In genomic region chr10:75236178-75236825, GRCh38 we compare ENCODE assay signal across 8 cellular contexts. TPM values are rescaled to one million over a fixed set of nuclear protein-coding genes. Genes with fewer than 3 reads are reported as not detected.
DNase-seq lines count a peak whose midpoint lies in the region; ATAC-seq and TF ChIP-seq lines count a peak whose summit lies in the region.

No MANE protein-coding gene starts in this region.

- H3K4me3 ChIP-seq in SJCRH30 (peak overlapping the region; percentile 69), gastroesophageal sphincter (peak overlapping the region in 1 of 2 donors; percentile 89), subcutaneous abdominal adipose tissue (ENCODE audit: low read depth in 1 of 5, low read length in 5 of 5) (peak overlapping the region in 2 of 5 donors; percentile 77 to 80)

- TF ChIP-seq CTCF in gastroesophageal sphincter (IDR thresholded peaks at IDR 0.05) (no peak), omental fat pad (IDR thresholded peaks at IDR 0.05) (no peak)

- TF ChIP-seq EP300 in gastroesophageal sphincter (IDR thresholded peaks at IDR 0.05): no peak

- POLR2A ChIA-PET in activated CD4-positive, alpha-beta T cell treated with anti-CD3 and anti-CD28 coated beads for 36 hours (lab: Charles Lee): interaction anchor here (0.5 to 3.9 kb wide), 4 partner anchors 19 to 337 kb away, joined by 3 to 28 read pairs (median 4); partner anchors contain the start of gene VDAC2

- no peaks in the 10 kb centered on the region for H3K9me3 Mint-ChIP-seq in activated CD4-positive, alpha-beta T cell treated with anti-CD3 and anti-CD28 coated beads for 36 hours (ENCODE audit: low read depth)

- H3K36me3 ChIP-seq in SJCRH30 (peaks cover 17% of the 10 kb centered on the region), gastroesophageal sphincter (peaks cover 0 to 18% of the 10 kb centered on the region in 2 donors), subcutaneous abdominal adipose tissue (ENCODE audit: control insufficient read depth in 5 of 5, insufficient read depth in 5 of 5, low read length in 5 of 5) (peaks cover 7 to 21% (median 16%) of the 10 kb centered on the region in 5 donors)

- no peaks in the 10 kb centered on the region for H3K4me1 ChIP-seq in SJCRH30
- H3K4me1 ChIP-seq in gastroesophageal sphincter: peaks cover 0 to 28% (median 0%) of the 10 kb centered on the region in 3 donors
- peaks cover 0 to 18% (median 16%) of the 10 kb centered on the region in 5 donors for H3K4me1 ChIP-seq in subcutaneous abdominal adipose tissue (ENCODE audit: control insufficient read depth in 5 of 5, insufficient read depth in 5 of 5, low read length in 5 of 5)

- no peak overlapping the region for H3K27ac ChIP-seq in SJCRH30
- H3K27ac ChIP-seq in gastroesophageal sphincter: peak overlapping the region in 3 of 4 donors; percentile 88 to 95 (median 92)
- no peak overlapping the region for H3K27ac ChIP-seq in subcutaneous abdominal adipose tissue (ENCODE audit: low read depth, low read length)

- H3K27me3 Mint-ChIP-seq in activated CD4-positive, alpha-beta T cell treated with anti-CD3 and anti-CD28 coated beads for 36 hours: no peaks in the 10 kb centered on the region

- no peak for TF ChIP-seq POLR2A in gastroesophageal sphincter (IDR thresholded peaks at IDR 0.05)

- intact Hi-C loops in activated CD4-positive, alpha-beta T cell treated with anti-CD3 and anti-CD28 coated beads for 36 hours (cut with DNase I, micrococcal nuclease): loop anchor here (1.0 to 10.0 kb wide), 8 partner anchors 48 to 1242 kb away; partner anchors contain the start of gene VCL (in 1 of the 2)

- peak overlapping the region; percentile 89 for H3K27ac Mint-ChIP-seq in activated CD4-positive, alpha-beta T cell treated with anti-CD3 and anti-CD28 coated beads for 36 hours

- H3K36me3 Mint-ChIP-seq in activated CD4-positive, alpha-beta T cell treated with anti-CD3 and anti-CD28 coated beads for 36 hours (ENCODE audit: low read depth): peaks cover 25% of the 10 kb centered on the region

- H3K9ac ChIP-seq in subcutaneous abdominal adipose tissue (ENCODE audit: low read length in 5 of 5): peak overlapping the region in 3 of 5 donors; percentile 16 to 60 (median 32)

- H3K4me3 Mint-ChIP-seq in activated CD4-positive, alpha-beta T cell treated with anti-CD3 and anti-CD28 coated beads for 36 hours: peak overlapping the region; percentile 79

- 40 to 52% methylated on average over 1 to 11 of the region's 12 CpGs for WGBS in gastroesophageal sphincter (ENCODE audit: low coverage in 1 of 2), 2 donors

- CTCF ChIA-PET in activated CD4-positive, alpha-beta T cell treated with anti-CD3 and anti-CD28 coated beads for 36 hours (lab: Charles Lee): interaction anchor here (0.5 to 10.5 kb wide), 13 partner anchors 17 to 1085 kb away, joined by 3 to 129 read pairs (median 5); partner anchors contain the start of genes ADK, SAMD8 and VDAC2

- peaks cover 25% of the 10 kb centered on the region for H3K4me1 Mint-ChIP-seq in activated CD4-positive, alpha-beta T cell treated with anti-CD3 and anti-CD28 coated beads for 36 hours

- H3K27me3 ChIP-seq in SJCRH30: no peaks in the 10 kb centered on the region
- no peaks in the 10 kb centered on the region for H3K27me3 ChIP-seq in gastroesophageal sphincter
- H3K27me3 ChIP-seq in subcutaneous abdominal adipose tissue (ENCODE audit: control insufficient read depth in 5 of 5, insufficient read depth in 4 of 5, low read length in 5 of 5): peaks cover 0 to 3% (median 0%) of the 10 kb centered on the region in 5 donors

- DNase-seq in activated CD4-positive, alpha-beta T cell treated with anti-CD3 and anti-CD28 coated beads for 36 hours: no peak
- DNase-seq in activated CD4-positive, alpha-beta T cell treated with anti-CD3 and anti-CD28 coated beads, Interleukin-2, amount 50 U/mL, for 48 hours: no peak
- DNase-seq in SJCRH30: no peak
- no peak for DNase-seq in cerebellar cortex (ENCODE audit: low spot score)
- no peak for DNase-seq in NCI-H446 treated with DMSO at 0.1 percent for 48 hours (lab: John Stamatoyannopoulos, UW)
- DNase-seq in omental fat pad (ENCODE audit: low spot score): no peak

- H3K9me3 ChIP-seq in SJCRH30 (replicated peaks): no peaks in the 10 kb centered on the region
- no peaks in the 10 kb centered on the region for H3K9me3 ChIP-seq in gastroesophageal sphincter
- H3K9me3 ChIP-seq in subcutaneous abdominal adipose tissue (ENCODE audit: control insufficient read depth in 5 of 5, low read length in 5 of 5): no peaks in the 10 kb centered on the region

- no peak for ATAC-seq in activated CD4-positive, alpha-beta T cell treated with anti-CD3 and anti-CD28 coated beads for 36 hours
- ATAC-seq in gastroesophageal sphincter (no peak), omental fat pad (ENCODE audit: low FRiP score) (no peak)

RNA-seq across cellular contexts. Expression of gene COMTD1, which starts 0.5 kb away (rescaled TPM):
- total RNA-seq in activated CD4-positive, alpha-beta T cell treated with anti-CD3 and anti-CD28 coated beads for 36 hours: 10 to 100 TPM; 28.1 to 41.0 TPM
- total RNA-seq in SJCRH30 (2014; rRNA removed; shearing (Covaris generic)): 5.6 and 6.1 TPM in 2 replicates
- total RNA-seq in gastroesophageal sphincter: 10 to 100 TPM; 15.3 to 25.8 (median 21.6) TPM
- total RNA-seq in omental fat pad: 10 to 100 TPM; 16.1 to 30.6 (median 24.3) TPM

RNA-seq across cellular contexts. Expression of gene VDAC2, which starts 25.7 kb away (rescaled TPM):
- 100 to 1,000 TPM; 122 to 233 TPM for total RNA-seq in activated CD4-positive, alpha-beta T cell treated with anti-CD3 and anti-CD28 coated beads for 36 hours
- total RNA-seq in SJCRH30 (2014; rRNA removed; shearing (Covaris generic)): 275 and 285 TPM in 2 replicates
- total RNA-seq in gastroesophageal sphincter: 100 to 1,000 TPM; 199 to 283 (median 249) TPM
- 100 to 1,000 TPM; 111 to 143 (median 131) TPM for total RNA-seq in omental fat pad

Comparison
In these comparisons a context has a peak if more than half of its experiments do, and no peak if none do; other contexts are left out.
1. H3K27ac ChIP-seq: peak in gastroesophageal sphincter (3 of 4); none in SJCRH30 (single experiment) and subcutaneous abdominal adipose tissue (single experiment).